10 cellular contexts compared by ENCODE assay signal in genomic region chr1:116568925-116569490, GRCh38. TPM values are rescaled to one million over a fixed set of nuclear protein-coding genes. Genes with fewer than 3 reads are reported as not detected.
DNase-seq lines count a peak whose midpoint lies in the region; ATAC-seq and TF ChIP-seq lines count a peak whose summit lies in the region.
"Had no signal": no experiment of that assay in that cellular context is flagged by ENCODE, and none has a peak within 500 bp of the region (broad histone marks: within the 10 kb centered on the region; RNA-seq: fewer than 3 reads in every experiment).

No MANE protein-coding gene starts in this region.

- peak overlapping the region; percentile 99 for H3K4me2 ChIP-seq in Loucy (ENCODE audit: low read depth, low read length, poor library complexity, severe bottlenecking)

- H4K20me1 ChIP-seq in Loucy (ENCODE audit: insufficient read depth, low read length, poor library complexity, severe bottlenecking) = peaks cover 17% of the 10 kb centered on the region

- H3K9ac ChIP-seq in Loucy (ENCODE audit: low read depth, low read length, poor library complexity, severe bottlenecking) = peak overlapping the region; percentile 97

- no peaks in the 10 kb centered on the region for H3F3A ChIP-seq in Loucy (ENCODE audit: low read depth)

- CTCF ChIA-PET in activated CD8-positive, alpha-beta memory T cell treated with anti-CD3 and anti-CD28 coated beads, Interleukin-2, amount 10 ng/mL, durations not matched to agents 7 days and 5 days (lab: Charles Lee) = interaction anchor here (0.7 to 3.9 kb wide), 12 partner anchors 9 to 430 kb away, joined by 3 to 28 read pairs (median 4); no protein-coding TSS in a partner anchor

- no peak overlapping the region for H2AFZ ChIP-seq in Loucy (ENCODE audit: low read length)

- no peak for ATAC-seq in activated CD8-positive, alpha-beta memory T cell treated with anti-CD3 and anti-CD28 coated beads, Interleukin-2, amount 10 ng/mL, durations not matched to agents 7 days and 5 days
- no peak for ATAC-seq in central memory CD8-positive, alpha-beta T cell (replicated peaks; ENCODE audit: extremely low read depth, poor library complexity, severe bottlenecking)
- no peak for ATAC-seq in GM21529 (IDR thresholded peaks at IDR 0.05; ENCODE audit: unreplicated experiment)
- no peak for ATAC-seq in HG03025 (IDR thresholded peaks at IDR 0.05; ENCODE audit: low FRiP score, unreplicated experiment)

- no peak for DNase-seq in activated CD8-positive, alpha-beta memory T cell treated with anti-CD3 and anti-CD28 coated beads, Interleukin-2, amount 10 ng/mL, durations not matched to agents 7 days and 5 days
- DNase-seq in activated CD8-positive, alpha-beta memory T cell treated with anti-CD3 and anti-CD28 coated beads for 24 hours = no peak
- DNase-seq in central memory CD8-positive, alpha-beta T cell (ENCODE audit: low spot score in 2 of 2) = no peak
- DNase-seq in osteocyte (ENCODE audit: extremely low spot score, unreplicated experiment) (no peak), SHP77 (lab: John Stamatoyannopoulos, UW) (no peak)
- DNase-seq: SW 1271 had no signal

- no peaks in the 10 kb centered on the region for H3K9me2 ChIP-seq in Loucy (replicated peaks; ENCODE audit: low read depth, low read length)

- no peak for TF ChIP-seq CTCF in Loucy (conservative IDR thresholded peaks at IDR 0.05; ENCODE audit: low read length)
- no peak for TF ChIP-seq CTCF in osteocyte (IDR thresholded peaks at IDR 0.05)

- H3K36me3 Mint-ChIP-seq in activated CD8-positive, alpha-beta memory T cell treated with anti-CD3 and anti-CD28 coated beads, Interleukin-2, amount 10 ng/mL, durations not matched to agents 7 days and 5 days = peaks cover 47% of the 10 kb centered on the region
- H3K36me3 Mint-ChIP-seq in central memory CD8-positive, alpha-beta T cell (ENCODE audit: insufficient read depth) = peaks cover 17% of the 10 kb centered on the region
- peaks cover 2% of the 10 kb centered on the region for H3K36me3 Mint-ChIP-seq in osteocyte (ENCODE audit: unreplicated experiment)

- H3K9me3 ChIP-seq in Loucy (ENCODE audit: insufficient read depth, low read depth, low read length) = peaks cover 3% of the 10 kb centered on the region; the same call in 1 of the 2 replicates
- H3K9me3 ChIP-seq: transverse colon had no signal

- peak overlapping the region; percentile 93 for H3K4me3 Mint-ChIP-seq in activated CD8-positive, alpha-beta memory T cell treated with anti-CD3 and anti-CD28 coated beads, Interleukin-2, amount 10 ng/mL, durations not matched to agents 7 days and 5 days
- peak overlapping the region; percentile 99 for H3K4me3 Mint-ChIP-seq in central memory CD8-positive, alpha-beta T cell
- H3K4me3 Mint-ChIP-seq in osteocyte (ENCODE audit: unreplicated experiment) = peak overlapping the region; percentile 54

- no peaks in the 10 kb centered on the region for H3K36me3 ChIP-seq in Loucy (ENCODE audit: insufficient read depth, low read length)
- H3K36me3 ChIP-seq: transverse colon had no signal

- peaks cover 65% of the 10 kb centered on the region for H3K4me1 ChIP-seq in Loucy (ENCODE audit: insufficient read depth, low read length, poor library complexity, severe bottlenecking)

- no peaks in the 10 kb centered on the region for H3K27me3 Mint-ChIP-seq in activated CD8-positive, alpha-beta memory T cell treated with anti-CD3 and anti-CD28 coated beads, Interleukin-2, amount 10 ng/mL, durations not matched to agents 7 days and 5 days
- H3K27me3 Mint-ChIP-seq in central memory CD8-positive, alpha-beta T cell = no peaks in the 10 kb centered on the region
- H3K27me3 Mint-ChIP-seq in osteocyte (ENCODE audit: unreplicated experiment) = no peaks in the 10 kb centered on the region

- H3K9me3 Mint-ChIP-seq in activated CD8-positive, alpha-beta memory T cell treated with anti-CD3 and anti-CD28 coated beads, Interleukin-2, amount 10 ng/mL, durations not matched to agents 7 days and 5 days (ENCODE audit: low read depth) = peaks cover 8% of the 10 kb centered on the region
- peaks cover 5% of the 10 kb centered on the region for H3K9me3 Mint-ChIP-seq in central memory CD8-positive, alpha-beta T cell
- H3K9me3 Mint-ChIP-seq in osteocyte (ENCODE audit: unreplicated experiment) = peaks cover 4% of the 10 kb centered on the region

- peaks cover 59% of the 10 kb centered on the region for H3K79me2 ChIP-seq in Loucy (ENCODE audit: insufficient read depth, low read length)

- peak overlapping the region; percentile 90 for H3K4me3 ChIP-seq in Loucy (ENCODE audit: low read length, poor library complexity, severe bottlenecking)

- H3K27ac Mint-ChIP-seq in activated CD8-positive, alpha-beta memory T cell treated with anti-CD3 and anti-CD28 coated beads, Interleukin-2, amount 10 ng/mL, durations not matched to agents 7 days and 5 days = peak overlapping the region; percentile 91
- peak overlapping the region; percentile 97 for H3K27ac Mint-ChIP-seq in central memory CD8-positive, alpha-beta T cell (ENCODE audit: low read depth)
- H3K27ac Mint-ChIP-seq in osteocyte (ENCODE audit: unreplicated experiment) = peak overlapping the region; percentile 44

- H3K27me3 ChIP-seq in Loucy (ENCODE audit: insufficient read depth, low read length, poor library complexity, severe bottlenecking) = no peaks in the 10 kb centered on the region
- H3K27me3 ChIP-seq: transverse colon had no signal

- peaks cover 69% of the 10 kb centered on the region for H3K4me1 Mint-ChIP-seq in activated CD8-positive, alpha-beta memory T cell treated with anti-CD3 and anti-CD28 coated beads, Interleukin-2, amount 10 ng/mL, durations not matched to agents 7 days and 5 days
- peaks cover 68% of the 10 kb centered on the region for H3K4me1 Mint-ChIP-seq in central memory CD8-positive, alpha-beta T cell
- H3K4me1 Mint-ChIP-seq in osteocyte (ENCODE audit: unreplicated experiment) = peaks cover 27% of the 10 kb centered on the region

RNA-seq across cellular contexts. Expression of gene CD58, which starts 1.8 kb away (rescaled TPM):
- 10 to 100 TPM; 54.0 to 56.9 TPM for total RNA-seq in activated CD8-positive, alpha-beta memory T cell treated with anti-CD3 and anti-CD28 coated beads, Interleukin-2, amount 10 ng/mL, durations not matched to agents 7 days and 5 days
- 11.0 and 11.1 TPM in 2 replicates for total RNA-seq in osteocyte

Comparison
In these comparisons a context has a peak if more than half of its experiments do, and no peak if none do; other contexts are left out.
1. H3K27ac Mint-ChIP-seq: peak in every context shown above with its lines; median percentile 97 in central memory CD8-positive, alpha-beta T cell; 91 in activated CD8-positive, alpha-beta memory T cell treated with anti-CD3 and anti-CD28 coated beads, Interleukin-2, amount 10 ng/mL, durations not matched to agents 7 days and 5 days; 44 in osteocyte.